Comparison of ENCODE assay signal across 1 cellular context in genomic region chr16:2331932-2332267, GRCh38.
TF ChIP-seq lines count a peak whose summit lies in the region.

No MANE protein-coding gene starts in this region.

TF ChIP-seq in WTC11, 78 proteins besides CTCF, POLR2A, EP300 and RAD21 (continued from another document):
- TF ChIP-seq SMAD4 (CRISPR knock-in tag; IDR thresholded peaks at IDR 0.05), result no peak
- no peak for TF ChIP-seq SOX15 (CRISPR knock-in tag; IDR thresholded peaks at IDR 0.05)
- no peak for TF ChIP-seq FOXJ3 (CRISPR knock-in tag; IDR thresholded peaks at IDR 0.05; ENCODE audit: borderline replicate concordance)
- TF ChIP-seq NR1H2 (CRISPR knock-in tag; IDR thresholded peaks at IDR 0.05), result no peak
- TF ChIP-seq SP1 (CRISPR knock-in tag; conservative IDR thresholded peaks at IDR 0.05), result no peak
- TF ChIP-seq ZNF317 (CRISPR knock-in tag; IDR thresholded peaks at IDR 0.05; ENCODE audit: borderline replicate concordance, low read depth), result no peak
- no peak for TF ChIP-seq ATF3 (CRISPR knock-in tag; conservative IDR thresholded peaks at IDR 0.05)
- no peak for TF ChIP-seq ETV6 (CRISPR knock-in tag; IDR thresholded peaks at IDR 0.05)
- no peak for TF ChIP-seq HMGXB4 (CRISPR knock-in tag; IDR thresholded peaks at IDR 0.05)
